Comparison of ENCODE assay signal across 24 cellular contexts in the genomic region with DNA sequence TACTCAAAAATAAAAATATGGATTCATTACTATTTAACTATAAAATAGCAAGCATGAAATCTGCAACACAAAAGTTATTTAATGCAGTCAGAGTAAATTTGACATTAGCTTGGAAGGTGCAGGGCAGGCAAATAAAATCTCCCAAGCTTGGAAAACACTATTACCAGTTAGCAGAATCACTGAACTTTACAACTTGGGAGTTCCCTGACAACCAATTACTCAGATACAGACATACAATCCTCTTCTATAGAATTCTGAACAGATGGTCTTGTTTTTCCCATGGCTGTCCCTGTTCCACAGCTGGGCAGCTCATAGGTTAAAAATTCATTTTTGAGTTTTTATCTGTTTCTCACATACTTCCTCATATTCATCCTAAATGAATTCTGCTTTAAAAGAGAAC.
"Had no signal": no experiment of that assay in that cellular context is flagged by ENCODE, and none has a peak within 500 bp of the region (broad histone marks: within the 10 kb centered on the region; RNA-seq: fewer than 3 reads in every experiment).

No MANE protein-coding gene starts in this region.

- H3K9me3 Mint-ChIP-seq: stimulated activated naive CD8-positive, alpha-beta T cell treated with anti-CD3 and anti-CD28 coated beads, Interleukin-15, Interleukin-2, amounts not matched to agents 100 ng/mL and 50 ng/mL, for 24 hours; type B pancreatic cell had no signal

- DNase-seq: naive thymus-derived CD8-positive, alpha-beta T cell; occipital lobe; ovary; psoas muscle; right cardiac atrium; right lobe of liver; sigmoid colon; stimulated activated CD4-positive, alpha-beta T cell treated with anti-CD3 and anti-CD28 coated beads, Interleukin-15, amount 100 ng/mL, for 24 hours; stimulated activated CD4-positive, alpha-beta T cell treated with anti-CD3 and anti-CD28 coated beads, Interleukin-2, amount 100 ng/mL, for 24 hours; stimulated activated CD4-positive, alpha-beta T cell treated with anti-CD3 and anti-CD28 coated beads, Interleukin-2, amount 100 ng/mL, for 48 hours; stimulated activated CD4-positive, alpha-beta T cell treated with anti-CD3 and anti-CD28 coated beads, Interleukin-4, amount 100 ng/mL, for 24 hours; stimulated activated naive B cell treated with anti-CD40 and anti-IgM and Interleukin-4, amounts not matched to agents 10 μg/mL and 1 μg/mL and 100 μg/mL, for 72 hours; stimulated activated naive CD4-positive, alpha-beta T cell treated with Interleukin-2 at 50 U/mL for 16 hours; stomach; thyroid gland; upper lobe of right lung; uterus had no signal

- FAIRE-seq: small intestine had no signal

- H3K27ac Mint-ChIP-seq: naive thymus-derived CD8-positive, alpha-beta T cell; natural killer cell treated with Interleukin-12 subunit alpha and Interleukin-12 subunit beta and Interleukin-15 and Interleukin-18, amount 100 ng/mL, for 72 hours; neural progenitor cell; stimulated activated effector memory CD8-positive, alpha-beta T cell treated with anti-CD3 and anti-CD28 coated beads, Interleukin-12 subunit alpha, Interleukin-12 subunit beta, amount 100 ng/mL, for 72 hours; stimulated activated naive B cell treated with anti-CD40 and anti-IgM and Interleukin-4, amounts not matched to agents 10 μg/mL and 1 μg/mL and 100 μg/mL, for 72 hours; stimulated activated naive CD8-positive, alpha-beta T cell treated with anti-CD3 and anti-CD28 coated beads, Interleukin-15, Interleukin-2, amounts not matched to agents 100 ng/mL and 50 ng/mL, for 24 hours; type B pancreatic cell had no signal

- H3K4me3 Mint-ChIP-seq: naive thymus-derived CD8-positive, alpha-beta T cell; natural killer cell treated with Interleukin-12 subunit alpha and Interleukin-12 subunit beta and Interleukin-15 and Interleukin-18, amount 100 ng/mL, for 72 hours; neural progenitor cell; stimulated activated effector memory CD8-positive, alpha-beta T cell treated with anti-CD3 and anti-CD28 coated beads, Interleukin-12 subunit alpha, Interleukin-12 subunit beta, amount 100 ng/mL, for 72 hours; stimulated activated naive B cell treated with anti-CD40 and anti-IgM and Interleukin-4, amounts not matched to agents 10 μg/mL and 1 μg/mL and 100 μg/mL, for 72 hours; stimulated activated naive CD8-positive, alpha-beta T cell treated with anti-CD3 and anti-CD28 coated beads, Interleukin-15, Interleukin-2, amounts not matched to agents 100 ng/mL and 50 ng/mL, for 24 hours; type B pancreatic cell had no signal

- H3K4me1 Mint-ChIP-seq: naive thymus-derived CD8-positive, alpha-beta T cell; stimulated activated effector memory CD8-positive, alpha-beta T cell treated with anti-CD3 and anti-CD28 coated beads, Interleukin-12 subunit alpha, Interleukin-12 subunit beta, amount 100 ng/mL, for 72 hours; stimulated activated naive B cell treated with anti-CD40 and anti-IgM and Interleukin-4, amounts not matched to agents 10 μg/mL and 1 μg/mL and 100 μg/mL, for 72 hours had no signal

- H3K36me3 Mint-ChIP-seq: natural killer cell treated with Interleukin-12 subunit alpha and Interleukin-12 subunit beta and Interleukin-15 and Interleukin-18, amount 100 ng/mL, for 72 hours; neural progenitor cell; stimulated activated effector memory CD8-positive, alpha-beta T cell treated with anti-CD3 and anti-CD28 coated beads, Interleukin-12 subunit alpha, Interleukin-12 subunit beta, amount 100 ng/mL, for 72 hours; stimulated activated naive B cell treated with anti-CD40 and anti-IgM and Interleukin-4, amounts not matched to agents 10 μg/mL and 1 μg/mL and 100 μg/mL, for 72 hours; type B pancreatic cell had no signal

- H3K27me3 Mint-ChIP-seq: naive thymus-derived CD8-positive, alpha-beta T cell; natural killer cell treated with Interleukin-12 subunit alpha and Interleukin-12 subunit beta and Interleukin-15 and Interleukin-18, amount 100 ng/mL, for 72 hours; progenitor cell of endocrine pancreas; stimulated activated naive B cell treated with anti-CD40 and anti-IgM and Interleukin-4, amounts not matched to agents 10 μg/mL and 1 μg/mL and 100 μg/mL, for 72 hours; stimulated activated naive CD8-positive, alpha-beta T cell treated with anti-CD3 and anti-CD28 coated beads, Interleukin-15, Interleukin-2, amounts not matched to agents 100 ng/mL and 50 ng/mL, for 24 hours; type B pancreatic cell had no signal

- ATAC-seq: naive thymus-derived CD8-positive, alpha-beta T cell; natural killer cell treated with Interleukin-12 subunit alpha and Interleukin-12 subunit beta and Interleukin-15 and Interleukin-18, amount 100 ng/mL, for 72 hours; psoas muscle; right cardiac atrium; right lobe of liver; stimulated activated effector memory CD8-positive, alpha-beta T cell treated with anti-CD3 and anti-CD28 coated beads, Interleukin-12 subunit alpha, Interleukin-12 subunit beta, amount 100 ng/mL, for 72 hours; stimulated activated naive B cell treated with anti-CD40 and anti-IgM and Interleukin-4, amounts not matched to agents 10 μg/mL and 1 μg/mL and 100 μg/mL, for 72 hours; upper lobe of right lung had no signal
